Comparison of ENCODE assay signal across 13 cellular contexts in genomic region chr1:234509457-234510328, GRCh38. TPM values are rescaled to one million over a fixed set of nuclear protein-coding genes. Genes with fewer than 3 reads are reported as not detected.
DNase-seq lines count a peak whose midpoint lies in the region; ATAC-seq and TF ChIP-seq lines count a peak whose summit lies in the region.
"Had no signal": no experiment of that assay in that cellular context is flagged by ENCODE, and none has a peak within 500 bp of the region (broad histone marks: within the 10 kb centered on the region; RNA-seq: fewer than 3 reads in every experiment).

No MANE protein-coding gene starts in this region.

- peaks cover 5% of the 10 kb centered on the region for H3K9me3 Mint-ChIP-seq in stimulated activated naive CD8-positive, alpha-beta T cell treated with anti-CD3 and anti-CD28 coated beads, Interleukin-15, Interleukin-2, amounts not matched to agents 100 ng/mL and 50 ng/mL, for 24 hours
- H3K9me3 Mint-ChIP-seq in type B pancreatic cell = no peaks in the 10 kb centered on the region

- DNase-seq in stimulated activated naive CD8-positive, alpha-beta T cell treated with anti-CD3 and anti-CD28 coated beads, Interleukin-15, Interleukin-2, amounts not matched to agents 100 U/mL and 50 U/mL, for 24 hours = no peak
- DNase-seq in SK-N-MC (ENCODE audit: low read depth, low spot score) (no peak), type B pancreatic cell (ENCODE audit: extremely low spot score, unreplicated experiment) (no peak), GOT3 (lab: John Stamatoyannopoulos, UW) (no peak), NCI-H510A (lab: John Stamatoyannopoulos, UW) (no peak)
- DNase-seq: activated CD8-positive, alpha-beta memory T cell treated with anti-CD3 and anti-CD28 coated beads for 24 hours; effector memory CD4-positive, alpha-beta T cell; NCI-H2081; stimulated activated naive B cell treated with anti-CD40 and anti-IgM and Interleukin-4, amounts not matched to agents 10 μg/mL and 1 μg/mL and 100 μg/mL, for 72 hours had no signal

- peaks cover 22% of the 10 kb centered on the region for H3K4me1 ChIP-seq in iPS-20b (ENCODE audit: insufficient read depth, low read length)

- H3K9me3 ChIP-seq in SK-N-MC (ENCODE audit: low read depth, low read length) (no peaks in the 10 kb centered on the region), iPS-20b (ENCODE audit: insufficient read depth, low read depth, low read length) (no peaks in the 10 kb centered on the region)

- no peaks in the 10 kb centered on the region for H3K36me3 ChIP-seq in SK-N-MC (ENCODE audit: insufficient read depth, low read length)
- H3K36me3 ChIP-seq in iPS-20b (ENCODE audit: insufficient read depth, low read depth, low read length) = no peaks in the 10 kb centered on the region

- H3K36me3 Mint-ChIP-seq in stimulated activated naive CD8-positive, alpha-beta T cell treated with anti-CD3 and anti-CD28 coated beads, Interleukin-15, Interleukin-2, amounts not matched to agents 100 ng/mL and 50 ng/mL, for 24 hours (ENCODE audit: low read depth) = no peaks in the 10 kb centered on the region
- no peaks in the 10 kb centered on the region for H3K36me3 Mint-ChIP-seq in type B pancreatic cell

- peak overlapping the region; percentile 28 for H3K27ac Mint-ChIP-seq in stimulated activated naive CD8-positive, alpha-beta T cell treated with anti-CD3 and anti-CD28 coated beads, Interleukin-15, Interleukin-2, amounts not matched to agents 100 ng/mL and 50 ng/mL, for 24 hours
- H3K27ac Mint-ChIP-seq in type B pancreatic cell = peak overlapping the region; percentile 29
- H3K27ac Mint-ChIP-seq: stimulated activated naive B cell treated with anti-CD40 and anti-IgM and Interleukin-4, amounts not matched to agents 10 μg/mL and 1 μg/mL and 100 μg/mL, for 72 hours had no signal

- H3K4me3 ChIP-seq in SK-N-MC (0 out of 2 replicates have a peak overlapping the region, but pooled peaks have one; percentile 6), iPS-20b (ENCODE audit: low read length) (no peak overlapping the region)

- H3K4me1 Mint-ChIP-seq in stimulated activated naive CD8-positive, alpha-beta T cell treated with anti-CD3 and anti-CD28 coated beads, Interleukin-15, Interleukin-2, amounts not matched to agents 100 ng/mL and 50 ng/mL, for 24 hours (ENCODE audit: low read depth) = peaks cover 7% of the 10 kb centered on the region
- peaks cover 28% of the 10 kb centered on the region for H3K4me1 Mint-ChIP-seq in type B pancreatic cell (ENCODE audit: unreplicated experiment)

- H3K27ac ChIP-seq in SK-N-MC (peak overlapping the region; percentile 42), iPS-20b (ENCODE audit: low read length) (no peak overlapping the region)
- H3K27ac ChIP-seq: C4-2B had no signal

- no peak overlapping the region for H3K4me3 Mint-ChIP-seq in stimulated activated naive CD8-positive, alpha-beta T cell treated with anti-CD3 and anti-CD28 coated beads, Interleukin-15, Interleukin-2, amounts not matched to agents 100 ng/mL and 50 ng/mL, for 24 hours
- H3K4me3 Mint-ChIP-seq in type B pancreatic cell = peak overlapping the region; percentile 24
- H3K4me3 Mint-ChIP-seq: stimulated activated naive B cell treated with anti-CD40 and anti-IgM and Interleukin-4, amounts not matched to agents 10 μg/mL and 1 μg/mL and 100 μg/mL, for 72 hours had no signal

- H3K27me3 Mint-ChIP-seq in stimulated activated naive CD8-positive, alpha-beta T cell treated with anti-CD3 and anti-CD28 coated beads, Interleukin-15, Interleukin-2, amounts not matched to agents 100 ng/mL and 50 ng/mL, for 24 hours = peaks cover 4% of the 10 kb centered on the region
- H3K27me3 Mint-ChIP-seq in type B pancreatic cell = no peaks in the 10 kb centered on the region
- H3K27me3 Mint-ChIP-seq: stimulated activated naive B cell treated with anti-CD40 and anti-IgM and Interleukin-4, amounts not matched to agents 10 μg/mL and 1 μg/mL and 100 μg/mL, for 72 hours had no signal

- H3K9ac ChIP-seq in SK-N-MC (ENCODE audit: insufficient read length) (no peak overlapping the region), iPS-20b (ENCODE audit: low read depth, low read length) (peak overlapping the region; percentile 65)

- no peak for TF ChIP-seq CTCF in type B pancreatic cell (conservative IDR thresholded peaks at IDR 0.05)

- no peaks in the 10 kb centered on the region for H3K27me3 ChIP-seq in iPS-20b (ENCODE audit: insufficient read depth, low read length)

- ATAC-seq in stimulated activated naive CD8-positive, alpha-beta T cell treated with anti-CD3 and anti-CD28 coated beads, Interleukin-15, Interleukin-2, amounts not matched to agents 100 U/mL and 50 U/mL, for 24 hours = no peak
- ATAC-seq in GM18867 (IDR thresholded peaks at IDR 0.05; ENCODE audit: unreplicated experiment) = no peak
- ATAC-seq: stimulated activated naive B cell treated with anti-CD40 and anti-IgM and Interleukin-4, amounts not matched to agents 10 μg/mL and 1 μg/mL and 100 μg/mL, for 72 hours had no signal

RNA-seq across cellular contexts. Expression of gene TARBP1, which starts 30.7 kb away (rescaled TPM):
- total RNA-seq in type B pancreatic cell (ENCODE audit: low replicate concordance) = 22.2 and 38.1 TPM in 2 replicates
